ENCODE assay signal across 20 cellular contexts in genomic region chr10:93604145-93604544, GRCh38. TPM values are rescaled to one million over a fixed set of nuclear protein-coding genes. Genes with fewer than 3 reads are reported as not detected.
"Had no signal": no experiment of that assay in that cellular context is flagged by ENCODE, and none has a peak within 500 bp of the region (broad histone marks: within the 10 kb centered on the region; RNA-seq: fewer than 3 reads in every experiment).

No MANE protein-coding gene starts in this region.

- ATAC-seq: activated CD8-positive, alpha-beta T cell treated with anti-CD3 and anti-CD28 coated beads for 36 hours; activated T-cell treated with anti-CD3 and anti-CD28 coated beads, Interleukin-2, amount 50 U/mL, for 4 hours; left lung; naive thymus-derived CD4-positive, alpha-beta T cell had no signal

- DNase-seq: activated B cell treated with CpG ODN at 0.5 μM for 24 hours; activated CD4-positive, alpha-beta T cell treated with anti-CD3 and anti-CD28 coated beads for 48 hours; activated CD8-positive, alpha-beta T cell treated with anti-CD3 and anti-CD28 coated beads for 36 hours; activated effector memory CD4-positive, alpha-beta T cell treated with Interleukin-2 at 50 U/mL for 16 hours; activated naive CD4-positive, alpha-beta T cell treated with anti-CD3 and anti-CD28 coated beads, Interleukin-2, amount 50 U/mL, for 16 hours; activated T-cell treated with anti-CD3 and anti-CD28 coated beads, Interleukin-2, amount 50 U/mL, for 4 hours; kidney; left lung; naive thymus-derived CD4-positive, alpha-beta T cell; ovary; sigmoid colon; stimulated activated CD4-positive, alpha-beta T cell treated with anti-CD3 and anti-CD28 coated beads, Interleukin-1b, Interleukin-23, amount 100 ng/mL, for 48 hours; stomach; testis had no signal

RNA-seq across cellular contexts. Expression of gene RBP4, which starts 3.1 kb away (rescaled TPM):
- total RNA-seq: activated B cell treated with CpG ODN at 0.5 μM for 24 hours; activated CD8-positive, alpha-beta T cell treated with anti-CD3 and anti-CD28 coated beads for 36 hours; cardiac muscle cell; mononuclear cell; naive thymus-derived CD4-positive, alpha-beta T cell; pulmonary artery endothelial cell had no signal

RNA-seq across cellular contexts. Expression of gene PDE6C, which starts 8.2 kb away (rescaled TPM):
- total RNA-seq: activated B cell treated with CpG ODN at 0.5 μM for 24 hours; activated CD8-positive, alpha-beta T cell treated with anti-CD3 and anti-CD28 coated beads for 36 hours; activated T-cell treated with anti-CD3 and anti-CD28 coated beads, Interleukin-2, amount 50 U/mL, for 4 hours; astrocyte; cardiac muscle cell; kidney; left lung; mononuclear cell; naive thymus-derived CD4-positive, alpha-beta T cell; ovary; pulmonary artery endothelial cell; sigmoid colon; stomach; testis; urinary bladder had no signal

RNA-seq across cellular contexts. Expression of gene FFAR4, which starts 37.7 kb away (rescaled TPM):
- total RNA-seq: activated B cell treated with CpG ODN at 0.5 μM for 24 hours; activated CD8-positive, alpha-beta T cell treated with anti-CD3 and anti-CD28 coated beads for 36 hours; activated T-cell treated with anti-CD3 and anti-CD28 coated beads, Interleukin-2, amount 50 U/mL, for 4 hours; astrocyte; cardiac muscle cell; hepatocyte; naive thymus-derived CD4-positive, alpha-beta T cell; pulmonary artery endothelial cell had no signal
